Comparison of ENCODE assay signal across 9 cellular contexts in the genomic region with DNA sequence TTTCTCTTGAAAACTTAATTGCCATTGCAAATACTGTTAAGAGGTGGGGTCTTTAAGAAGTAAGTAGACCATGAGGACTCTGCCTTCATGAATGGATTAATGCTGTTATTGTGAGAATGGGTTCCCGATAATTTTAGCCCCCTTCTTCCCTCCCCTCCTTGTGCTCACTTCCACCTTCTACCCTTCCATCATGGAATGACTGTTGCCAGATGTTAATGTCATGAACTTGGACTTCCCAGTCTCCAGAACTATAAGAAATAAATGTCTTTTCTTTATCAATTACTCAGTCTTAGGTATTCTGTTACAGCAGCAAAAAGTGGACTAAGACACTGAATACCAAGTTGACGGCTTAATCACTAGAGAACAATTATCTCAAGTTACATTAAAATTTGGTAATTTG. TPM values are rescaled to one million over a fixed set of nuclear protein-coding genes. Genes with fewer than 3 reads are reported as not detected.
"Had no signal": no experiment of that assay in that cellular context is flagged by ENCODE, and none has a peak within 500 bp of the region (broad histone marks: within the 10 kb centered on the region; RNA-seq: fewer than 3 reads in every experiment).

No MANE protein-coding gene starts in this region.

- H3K9ac ChIP-seq: KMS-11 had no signal

- FAIRE-seq: HTR-8/SVneo, K562 had no signal

- DNase-seq: IMR-90, KBM-7, KG1 had no signal

- H3K4me3 ChIP-seq: K562 had no signal

- H3K27ac ChIP-seq: HL-60, KMS-11 had no signal

- ATAC-seq: K562 had no signal

- H3K4me2 ChIP-seq: KMS-11 had no signal

RNA-seq across cellular contexts. Expression of a gene that starts 5.8 kb away (rescaled TPM):
- total RNA-seq: HT1080, IMR-90, K562 had no signal
- polyA plus RNA-seq: IgD-negative memory B cell, IMR-90, K562 had no signal
